1 cellular context compared by ENCODE assay signal in the genomic region with DNA sequence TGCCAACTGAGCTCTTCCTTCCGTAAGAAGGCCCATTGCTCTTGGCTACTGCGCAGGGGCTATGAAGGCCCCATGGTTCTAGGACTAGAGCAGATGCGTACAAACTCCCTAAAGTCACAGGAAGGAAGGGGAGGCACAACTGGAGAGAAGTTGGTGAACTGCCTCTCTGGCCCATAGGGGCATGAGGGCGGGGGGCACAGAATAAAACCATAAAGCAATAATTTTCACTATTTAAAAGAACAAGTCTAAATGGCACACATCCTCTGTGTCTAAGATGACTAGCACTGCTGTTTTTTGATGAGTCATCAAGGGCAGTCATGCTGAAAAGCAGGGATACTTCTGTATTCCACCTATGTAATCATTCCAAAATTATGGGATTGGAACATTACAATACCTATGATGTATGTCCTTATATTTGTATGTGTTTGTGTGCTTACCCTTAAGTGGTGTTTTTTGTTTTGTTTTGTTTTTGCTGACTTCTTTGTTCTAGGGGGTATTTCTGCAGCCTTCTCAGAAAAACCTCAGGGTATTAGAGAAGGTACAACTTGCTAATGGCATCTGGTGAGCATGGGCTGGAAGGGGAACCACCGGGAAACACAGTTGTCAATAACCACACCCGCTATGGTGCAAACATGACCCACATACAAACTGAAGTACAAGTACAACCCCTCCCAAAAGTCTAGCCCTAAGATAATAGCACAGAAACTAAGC.
TF ChIP-seq lines count a peak whose summit lies in the region.

No MANE protein-coding gene starts in this region.

TF ChIP-seq in GM12878, 131 proteins besides CTCF, POLR2A, EP300 and RAD21 (continued from another document and continues in another):
- TF ChIP-seq, protein P1, sequence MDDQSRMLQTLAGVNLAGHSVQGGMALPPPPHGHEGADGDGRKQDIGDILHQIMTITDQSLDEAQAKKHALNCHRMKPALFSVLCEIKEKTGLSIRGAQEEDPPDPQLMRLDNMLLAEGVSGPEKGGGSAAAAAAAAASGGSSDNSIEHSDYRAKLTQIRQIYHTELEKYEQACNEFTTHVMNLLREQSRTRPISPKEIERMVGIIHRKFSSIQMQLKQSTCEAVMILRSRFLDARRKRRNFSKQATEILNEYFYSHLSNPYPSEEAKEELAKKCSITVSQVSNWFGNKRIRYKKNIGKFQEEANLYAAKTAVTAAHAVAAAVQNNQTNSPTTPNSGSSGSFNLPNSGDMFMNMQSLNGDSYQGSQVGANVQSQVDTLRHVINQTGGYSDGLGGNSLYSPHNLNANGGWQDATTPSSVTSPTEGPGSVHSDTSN (IDR thresholded peaks at IDR 0.05; ENCODE audit: insufficient replicate concordance, low read depth, low read length): no peak
- TF ChIP-seq NR2F1 (conservative IDR thresholded peaks at IDR 0.05): 0 out of 2 replicates have a peak, but pooled peaks have one; percentile 31
- peak; percentile 15; the same call in 1 of the 2 replicates for TF ChIP-seq FOXM1 (IDR thresholded peaks at IDR 0.05; ENCODE audit: low read depth, low read length)
- TF ChIP-seq, protein P2, sequence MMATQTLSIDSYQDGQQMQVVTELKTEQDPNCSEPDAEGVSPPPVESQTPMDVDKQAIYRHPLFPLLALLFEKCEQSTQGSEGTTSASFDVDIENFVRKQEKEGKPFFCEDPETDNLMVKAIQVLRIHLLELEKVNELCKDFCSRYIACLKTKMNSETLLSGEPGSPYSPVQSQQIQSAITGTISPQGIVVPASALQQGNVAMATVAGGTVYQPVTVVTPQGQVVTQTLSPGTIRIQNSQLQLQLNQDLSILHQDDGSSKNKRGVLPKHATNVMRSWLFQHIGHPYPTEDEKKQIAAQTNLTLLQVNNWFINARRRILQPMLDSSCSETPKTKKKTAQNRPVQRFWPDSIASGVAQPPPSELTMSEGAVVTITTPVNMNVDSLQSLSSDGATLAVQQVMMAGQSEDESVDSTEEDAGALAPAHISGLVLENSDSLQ (IDR thresholded peaks at IDR 0.05): peak; percentile 47; the same call in 1 of the 2 replicates
- TF ChIP-seq ATF7 (IDR thresholded peaks at IDR 0.05; ENCODE audit: low read depth): peak; percentile 89
- peak; percentile 76 for TF ChIP-seq EED (IDR thresholded peaks at IDR 0.05; ENCODE audit: low read depth)
- TF ChIP-seq SUZ12 (IDR thresholded peaks at IDR 0.05; ENCODE audit: unreplicated experiment): no peak
- TF ChIP-seq NFIC (IDR thresholded peaks at IDR 0.05; ENCODE audit: low read depth, low read length): peak; percentile 76
- TF ChIP-seq YY1 (IDR thresholded peaks at IDR 0.05; ENCODE audit: low read depth, low read length): peak; percentile 44; the same call in 1 of the 2 replicates
- TF ChIP-seq CHD1 (IDR thresholded peaks at IDR 0.05; ENCODE audit: low read depth, low read length): no peak
- TF ChIP-seq BHLHE40 (IDR thresholded peaks at IDR 0.05; ENCODE audit: borderline replicate concordance in 1 of 2, low read depth in 2 of 2, low read length in 1 of 2): peak; percentile 63 to 74; a peak in 3 of 4 replicates
- no peak for TF ChIP-seq LARP7 (IDR thresholded peaks at IDR 0.05)
- no peak for TF ChIP-seq HDAC2 (IDR thresholded peaks at IDR 0.05)
- TF ChIP-seq, protein P3, sequence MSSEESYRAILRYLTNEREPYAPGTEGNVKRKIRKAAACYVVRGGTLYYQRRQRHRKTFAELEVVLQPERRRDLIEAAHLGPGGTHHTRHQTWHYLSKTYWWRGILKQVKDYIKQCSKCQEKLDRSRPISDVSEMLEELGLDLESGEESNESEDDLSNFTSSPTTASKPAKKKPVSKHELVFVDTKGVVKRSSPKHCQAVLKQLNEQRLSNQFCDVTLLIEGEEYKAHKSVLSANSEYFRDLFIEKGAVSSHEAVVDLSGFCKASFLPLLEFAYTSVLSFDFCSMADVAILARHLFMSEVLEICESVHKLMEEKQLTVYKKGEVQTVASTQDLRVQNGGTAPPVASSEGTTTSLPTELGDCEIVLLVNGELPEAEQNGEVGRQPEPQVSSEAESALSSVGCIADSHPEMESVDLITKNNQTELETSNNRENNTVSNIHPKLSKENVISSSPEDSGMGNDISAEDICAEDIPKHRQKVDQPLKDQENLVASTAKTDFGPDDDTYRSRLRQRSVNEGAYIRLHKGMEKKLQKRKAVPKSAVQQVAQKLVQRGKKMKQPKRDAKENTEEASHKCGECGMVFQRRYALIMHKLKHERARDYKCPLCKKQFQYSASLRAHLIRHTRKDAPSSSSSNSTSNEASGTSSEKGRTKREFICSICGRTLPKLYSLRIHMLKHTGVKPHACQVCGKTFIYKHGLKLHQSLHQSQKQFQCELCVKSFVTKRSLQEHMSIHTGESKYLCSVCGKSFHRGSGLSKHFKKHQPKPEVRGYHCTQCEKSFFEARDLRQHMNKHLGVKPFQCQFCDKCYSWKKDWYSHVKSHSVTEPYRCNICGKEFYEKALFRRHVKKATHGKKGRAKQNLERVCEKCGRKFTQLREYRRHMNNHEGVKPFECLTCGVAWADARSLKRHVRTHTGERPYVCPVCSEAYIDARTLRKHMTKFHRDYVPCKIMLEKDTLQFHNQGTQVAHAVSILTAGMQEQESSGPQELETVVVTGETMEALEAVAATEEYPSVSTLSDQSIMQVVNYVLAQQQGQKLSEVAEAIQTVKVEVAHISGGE (CRISPR knock-in tag; IDR thresholded peaks at IDR 0.05): no peak
- peak; percentile 97 for TF ChIP-seq BACH1 (IDR thresholded peaks at IDR 0.05; ENCODE audit: borderline replicate concordance)
- TF ChIP-seq, protein P4, sequence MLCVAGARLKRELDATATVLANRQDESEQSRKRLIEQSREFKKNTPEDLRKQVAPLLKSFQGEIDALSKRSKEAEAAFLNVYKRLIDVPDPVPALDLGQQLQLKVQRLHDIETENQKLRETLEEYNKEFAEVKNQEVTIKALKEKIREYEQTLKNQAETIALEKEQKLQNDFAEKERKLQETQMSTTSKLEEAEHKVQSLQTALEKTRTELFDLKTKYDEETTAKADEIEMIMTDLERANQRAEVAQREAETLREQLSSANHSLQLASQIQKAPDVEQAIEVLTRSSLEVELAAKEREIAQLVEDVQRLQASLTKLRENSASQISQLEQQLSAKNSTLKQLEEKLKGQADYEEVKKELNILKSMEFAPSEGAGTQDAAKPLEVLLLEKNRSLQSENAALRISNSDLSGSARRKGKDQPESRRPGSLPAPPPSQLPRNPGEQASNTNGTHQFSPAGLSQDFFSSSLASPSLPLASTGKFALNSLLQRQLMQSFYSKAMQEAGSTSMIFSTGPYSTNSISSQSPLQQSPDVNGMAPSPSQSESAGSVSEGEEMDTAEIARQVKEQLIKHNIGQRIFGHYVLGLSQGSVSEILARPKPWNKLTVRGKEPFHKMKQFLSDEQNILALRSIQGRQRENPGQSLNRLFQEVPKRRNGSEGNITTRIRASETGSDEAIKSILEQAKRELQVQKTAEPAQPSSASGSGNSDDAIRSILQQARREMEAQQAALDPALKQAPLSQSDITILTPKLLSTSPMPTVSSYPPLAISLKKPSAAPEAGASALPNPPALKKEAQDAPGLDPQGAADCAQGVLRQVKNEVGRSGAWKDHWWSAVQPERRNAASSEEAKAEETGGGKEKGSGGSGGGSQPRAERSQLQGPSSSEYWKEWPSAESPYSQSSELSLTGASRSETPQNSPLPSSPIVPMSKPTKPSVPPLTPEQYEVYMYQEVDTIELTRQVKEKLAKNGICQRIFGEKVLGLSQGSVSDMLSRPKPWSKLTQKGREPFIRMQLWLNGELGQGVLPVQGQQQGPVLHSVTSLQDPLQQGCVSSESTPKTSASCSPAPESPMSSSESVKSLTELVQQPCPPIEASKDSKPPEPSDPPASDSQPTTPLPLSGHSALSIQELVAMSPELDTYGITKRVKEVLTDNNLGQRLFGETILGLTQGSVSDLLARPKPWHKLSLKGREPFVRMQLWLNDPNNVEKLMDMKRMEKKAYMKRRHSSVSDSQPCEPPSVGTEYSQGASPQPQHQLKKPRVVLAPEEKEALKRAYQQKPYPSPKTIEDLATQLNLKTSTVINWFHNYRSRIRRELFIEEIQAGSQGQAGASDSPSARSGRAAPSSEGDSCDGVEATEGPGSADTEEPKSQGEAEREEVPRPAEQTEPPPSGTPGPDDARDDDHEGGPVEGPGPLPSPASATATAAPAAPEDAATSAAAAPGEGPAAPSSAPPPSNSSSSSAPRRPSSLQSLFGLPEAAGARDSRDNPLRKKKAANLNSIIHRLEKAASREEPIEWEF (IDR thresholded peaks at IDR 0.05; ENCODE audit: insufficient replicate concordance, low read depth, low read length): peak; percentile 74
- TF ChIP-seq SPI1 (IDR thresholded peaks at IDR 0.05; ENCODE audit: borderline replicate concordance, insufficient read depth, low read depth, low read length): peak; percentile 7; the same call in 1 of the 2 replicates
- peak; percentile 94 for TF ChIP-seq IKZF2 (IDR thresholded peaks at IDR 0.05)
- TF ChIP-seq MEF2A (IDR thresholded peaks at IDR 0.05; ENCODE audit: insufficient read depth, low read depth, low read length): no peak
- 0 out of 2 replicates have a peak, but pooled peaks have one; percentile 39 for TF ChIP-seq CHD2 (IDR thresholded peaks at IDR 0.05; ENCODE audit: borderline replicate concordance, low read depth, low read length)
- peak; percentile 62; the same call in 1 of the 2 replicates for TF ChIP-seq TCF12 (IDR thresholded peaks at IDR 0.05; ENCODE audit: low read depth, low read length)
- TF ChIP-seq CBFB (IDR thresholded peaks at IDR 0.05; ENCODE audit: low read depth): peak; percentile 72
- TF ChIP-seq NBN (IDR thresholded peaks at IDR 0.05): peak; percentile 95
- peak; percentile 17; the same call in 1 of the 2 replicates for TF ChIP-seq CREM (IDR thresholded peaks at IDR 0.05; ENCODE audit: low read depth)
- peak in 1 of 2 experiments; percentile 56; a peak in 1 of 4 replicates for TF ChIP-seq ETV6 (conservative IDR thresholded peaks at IDR 0.05 in 1 of 2, IDR thresholded peaks at IDR 0.05 in 1 of 2; ENCODE audit: borderline replicate concordance in 1 of 2, low read depth in 1 of 2)
- TF ChIP-seq JUNB (IDR thresholded peaks at IDR 0.05): peak; percentile 77
- no peak for TF ChIP-seq EZH2 (IDR thresholded peaks at IDR 0.05; ENCODE audit: borderline replicate concordance, control insufficient read depth, low read depth, low read length)
- no peak; the same call in 1 of the 2 replicates for TF ChIP-seq POLR2AphosphoS5 (IDR thresholded peaks at IDR 0.05; ENCODE audit: low read length)
- no peak for TF ChIP-seq HDAC6 (IDR thresholded peaks at IDR 0.05; ENCODE audit: unreplicated experiment)
- TF ChIP-seq POU2F2 (IDR thresholded peaks at IDR 0.05; ENCODE audit: borderline replicate concordance, low read depth, low read length): peak; percentile 56; the same call in 1 of the 3 replicates
- TF ChIP-seq STAT1 (conservative IDR thresholded peaks at IDR 0.05): no peak
- no peak for TF ChIP-seq ZNF24 (IDR thresholded peaks at IDR 0.05)
- TF ChIP-seq TAF1 (IDR thresholded peaks at IDR 0.05; ENCODE audit: borderline replicate concordance, low read depth, low read length): no peak
- peak; percentile 86 for TF ChIP-seq IKZF1 (conservative IDR thresholded peaks at IDR 0.05)
- peak; percentile 77 for TF ChIP-seq FOXK2 (IDR thresholded peaks at IDR 0.05)
- TF ChIP-seq, protein P5, sequence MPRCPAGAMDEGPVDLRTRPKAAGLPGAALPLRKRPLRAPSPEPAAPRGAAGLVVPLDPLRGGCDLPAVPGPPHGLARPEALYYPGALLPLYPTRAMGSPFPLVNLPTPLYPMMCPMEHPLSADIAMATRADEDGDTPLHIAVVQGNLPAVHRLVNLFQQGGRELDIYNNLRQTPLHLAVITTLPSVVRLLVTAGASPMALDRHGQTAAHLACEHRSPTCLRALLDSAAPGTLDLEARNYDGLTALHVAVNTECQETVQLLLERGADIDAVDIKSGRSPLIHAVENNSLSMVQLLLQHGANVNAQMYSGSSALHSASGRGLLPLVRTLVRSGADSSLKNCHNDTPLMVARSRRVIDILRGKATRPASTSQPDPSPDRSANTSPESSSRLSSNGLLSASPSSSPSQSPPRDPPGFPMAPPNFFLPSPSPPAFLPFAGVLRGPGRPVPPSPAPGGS (IDR thresholded peaks at IDR 0.05; ENCODE audit: borderline replicate concordance, insufficient read depth, low read depth, low read length, poor library complexity, severe bottlenecking): peak; percentile 62
- peak; percentile 57; the same call in 1 of the 2 replicates for TF ChIP-seq MYB (IDR thresholded peaks at IDR 0.05; ENCODE audit: borderline replicate concordance, low read depth, low read length)
- TF ChIP-seq SREBF1 (IDR thresholded peaks at IDR 0.05; ENCODE audit: low read length): no peak
- TF ChIP-seq, protein P6, sequence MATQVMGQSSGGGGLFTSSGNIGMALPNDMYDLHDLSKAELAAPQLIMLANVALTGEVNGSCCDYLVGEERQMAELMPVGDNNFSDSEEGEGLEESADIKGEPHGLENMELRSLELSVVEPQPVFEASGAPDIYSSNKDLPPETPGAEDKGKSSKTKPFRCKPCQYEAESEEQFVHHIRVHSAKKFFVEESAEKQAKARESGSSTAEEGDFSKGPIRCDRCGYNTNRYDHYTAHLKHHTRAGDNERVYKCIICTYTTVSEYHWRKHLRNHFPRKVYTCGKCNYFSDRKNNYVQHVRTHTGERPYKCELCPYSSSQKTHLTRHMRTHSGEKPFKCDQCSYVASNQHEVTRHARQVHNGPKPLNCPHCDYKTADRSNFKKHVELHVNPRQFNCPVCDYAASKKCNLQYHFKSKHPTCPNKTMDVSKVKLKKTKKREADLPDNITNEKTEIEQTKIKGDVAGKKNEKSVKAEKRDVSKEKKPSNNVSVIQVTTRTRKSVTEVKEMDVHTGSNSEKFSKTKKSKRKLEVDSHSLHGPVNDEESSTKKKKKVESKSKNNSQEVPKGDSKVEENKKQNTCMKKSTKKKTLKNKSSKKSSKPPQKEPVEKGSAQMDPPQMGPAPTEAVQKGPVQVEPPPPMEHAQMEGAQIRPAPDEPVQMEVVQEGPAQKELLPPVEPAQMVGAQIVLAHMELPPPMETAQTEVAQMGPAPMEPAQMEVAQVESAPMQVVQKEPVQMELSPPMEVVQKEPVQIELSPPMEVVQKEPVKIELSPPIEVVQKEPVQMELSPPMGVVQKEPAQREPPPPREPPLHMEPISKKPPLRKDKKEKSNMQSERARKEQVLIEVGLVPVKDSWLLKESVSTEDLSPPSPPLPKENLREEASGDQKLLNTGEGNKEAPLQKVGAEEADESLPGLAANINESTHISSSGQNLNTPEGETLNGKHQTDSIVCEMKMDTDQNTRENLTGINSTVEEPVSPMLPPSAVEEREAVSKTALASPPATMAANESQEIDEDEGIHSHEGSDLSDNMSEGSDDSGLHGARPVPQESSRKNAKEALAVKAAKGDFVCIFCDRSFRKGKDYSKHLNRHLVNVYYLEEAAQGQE (IDR thresholded peaks at IDR 0.05; ENCODE audit: low read depth, low read length): no peak
- no peak for TF ChIP-seq SMARCA5 (IDR thresholded peaks at IDR 0.05)
- peak; percentile 61 for TF ChIP-seq MEF2B (IDR thresholded peaks at IDR 0.05; ENCODE audit: partially characterized antibody, poor library complexity, severe bottlenecking)
- TF ChIP-seq SP1 (IDR thresholded peaks at IDR 0.05; ENCODE audit: low read depth, low read length): peak; percentile 5
- no peak for TF ChIP-seq FOS (IDR thresholded peaks at IDR 0.05; ENCODE audit: borderline replicate concordance, extremely low read depth, insufficient read length)
- TF ChIP-seq MTA3 (IDR thresholded peaks at IDR 0.05; ENCODE audit: borderline replicate concordance, low read length): peak; percentile 53; the same call in 1 of the 2 replicates
- TF ChIP-seq BCL11A (IDR thresholded peaks at IDR 0.05; ENCODE audit: low read depth, low read length): peak; percentile 54; the same call in 1 of the 2 replicates
- TF ChIP-seq WRNIP1 (IDR thresholded peaks at IDR 0.05; ENCODE audit: borderline replicate concordance, low read depth, low read length): 0 out of 2 replicates have a peak, but pooled peaks have one; percentile 43
- TF ChIP-seq GATAD2B (conservative IDR thresholded peaks at IDR 0.05; ENCODE audit: low read depth): peak; percentile 79; the same call in 1 of the 2 replicates
